Comparison of ENCODE assay signal across 1 cellular context in genomic region chr2:241539616-241540374, GRCh38.
TF ChIP-seq lines count a peak whose summit lies in the region.

No MANE protein-coding gene starts in this region.

TF ChIP-seq in HCT116, 20 proteins besides CTCF, POLR2A, EP300 and RAD21 (continued from another document):
- TF ChIP-seq ATF3 (IDR thresholded peaks at IDR 0.05) (no peak), EZH2 (IDR thresholded peaks at IDR 0.05) (no peak), POLR2AphosphoS5 (IDR thresholded peaks at IDR 0.05; ENCODE audit: low read depth, low read length) (no peak)
TF ChIP-seq in HCT116: peak in this region for 0.
